13 cellular contexts compared by ENCODE assay signal in the genomic region with DNA sequence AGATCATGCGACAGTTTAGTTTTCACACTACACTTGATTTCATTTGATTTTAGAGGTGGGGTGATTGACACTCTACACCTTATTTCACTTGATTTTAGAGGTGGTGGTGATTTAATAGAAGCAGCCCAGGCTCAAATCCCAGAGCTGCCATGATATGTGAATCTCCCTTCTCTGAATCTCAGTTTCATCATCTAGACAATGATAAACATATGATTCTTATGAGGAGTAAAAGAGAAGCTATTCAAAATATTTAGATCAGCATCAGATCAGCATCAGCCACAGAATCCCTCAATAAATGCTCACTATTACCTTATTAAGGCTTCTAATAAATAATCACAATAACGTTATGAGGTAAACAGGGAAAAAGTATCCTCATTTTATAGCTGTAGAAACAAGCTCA.
A peak's percentile ranks its signal among the peaks of the same experiment; 100 is the strongest.
DNase-seq lines count a peak whose midpoint lies in the region; ATAC-seq and TF ChIP-seq lines count a peak whose summit lies in the region.
"Had no signal": no experiment of that assay in that cellular context is flagged by ENCODE, and none has a peak within 500 bp of the region (broad histone marks: within the 10 kb centered on the region; RNA-seq: fewer than 3 reads in every experiment).

No MANE protein-coding gene starts in this region.

- H3K36me3 ChIP-seq in PC-3 (ENCODE audit: low read depth, low read length), result no peaks in the 10 kb centered on the region
- no peaks in the 10 kb centered on the region for H3K36me3 ChIP-seq in HAP-1 (replicated peaks)

- no peaks in the 10 kb centered on the region for H4K20me1 ChIP-seq in PC-3 (ENCODE audit: low read length)

- CTCF ChIA-PET in PC-3 (lab: Charles Lee), result no interaction called here

- H3K4me1 ChIP-seq in PC-3 (ENCODE audit: insufficient read depth, low read length), result peaks cover 13% of the 10 kb centered on the region
- H3K4me1 ChIP-seq in HAP-1, result no peaks in the 10 kb centered on the region

- 0 out of 2 replicates have a peak overlapping the region, but pooled peaks have one; percentile 2 for H3K4me3 ChIP-seq in PC-3 (ENCODE audit: low read length)
- peak overlapping the region in 20 of 59 donors; percentile 1 to 48 (median 19) for H3K4me3 ChIP-seq in dorsolateral prefrontal cortex
- no peak overlapping the region for H3K4me3 ChIP-seq in HAP-1

- in situ Hi-C loops in G401 (cut with HindIII; ENCODE audit: low sequenced_read_pairs), result no loop called here
- in situ Hi-C loops in HAP-1 (cut with MboI; ENCODE audit: low sequenced_read_pairs), result no loop called here

- DNase-seq in G401 (ENCODE audit: low spot score) (peak; percentile 34), PC-3 (no peak), dorsolateral prefrontal cortex (no peak), substantia nigra (lab: John Stamatoyannopoulos, UW) (no peak), left lobe of liver (ENCODE audit: low spot score) (no peak), HAP-1 (ENCODE audit: low spot score in 2 of 2) (no peak), HuH-7.5 (ENCODE audit: low spot score) (no peak)
- DNase-seq: CD4-positive, alpha-beta memory T cell; COR-L47; DMS153; DMS79 treated with DMSO at 0.1 percent for 48 hours; GDM1 had no signal

- H3K4me2 ChIP-seq in PC-3 (ENCODE audit: low read length), result peak overlapping the region; percentile 43

- no peak for TF ChIP-seq CTCF in PC-3 (conservative IDR thresholded peaks at IDR 0.05; ENCODE audit: low read depth, low read length)
- TF ChIP-seq CTCF in dorsolateral prefrontal cortex (IDR thresholded peaks at IDR 0.05 in 54 of 56, conservative IDR thresholded peaks at IDR 0.05 in 2 of 56; ENCODE audit: low read depth in 1 of 56, partially characterized antibody in 56 of 56), result no peak

- no peak overlapping the region for H3K27ac ChIP-seq in PC-3 (ENCODE audit: low read length)
- peak overlapping the region in 51 of 59 donors; percentile 1 to 77 (median 49) for H3K27ac ChIP-seq in dorsolateral prefrontal cortex
- H3K27ac ChIP-seq in substantia nigra (ENCODE audit: low read depth, low read length, poor library complexity, severe bottlenecking), result peak overlapping the region; percentile 14
- H3K27ac ChIP-seq: HL-60 had no signal

- no peaks in the 10 kb centered on the region for H3K9me2 ChIP-seq in PC-3 (replicated peaks; ENCODE audit: low read length)

- H2AFZ ChIP-seq in PC-3 (ENCODE audit: low read length), result 0 out of 2 replicates have a peak overlapping the region, but pooled peaks have one; percentile 17

- intact Hi-C loops in PC-3 (cut with micrococcal nuclease) (loop anchor here (1.0 to 5.0 kb wide), 2 partner anchors 13 to 99 kb away; partner anchors contain the start of gene MSANTD4), dorsolateral prefrontal cortex (cut with DNase I) (no loop called here)

- POLR2A ChIA-PET in PC-3 (lab: Charles Lee; ENCODE audit: unreplicated experiment), result interaction anchor here (0.6 to 0.7 kb wide), 2 partner anchors 154 to 476 kb away, joined by 6 to 8 read pairs; partner anchors contain the start of gene KBTBD3

- BruUV-seq in PC-3 (replicated peaks; lab: Mats Ljungman, UMichigan), result no TSS peak

- H3K9me3 ChIP-seq in PC-3 (ENCODE audit: low read length), result no peaks in the 10 kb centered on the region
- H3K9me3 ChIP-seq in HAP-1, result no peaks in the 10 kb centered on the region

- H3F3A ChIP-seq in PC-3 (ENCODE audit: low read length, unreplicated experiment), result no peaks in the 10 kb centered on the region

- no peaks in the 10 kb centered on the region for H3K27me3 ChIP-seq in PC-3 (ENCODE audit: low read length)
- H3K27me3 ChIP-seq in dorsolateral prefrontal cortex, result no peaks in the 10 kb centered on the region
- H3K27me3 ChIP-seq in HAP-1 (ENCODE audit: low read depth), result peaks cover 7% of the 10 kb centered on the region; the same call in 1 of the 2 replicates

- no peak overlapping the region for H3K9ac ChIP-seq in PC-3 (ENCODE audit: low read length)

- no peaks in the 10 kb centered on the region for H3K79me2 ChIP-seq in PC-3 (ENCODE audit: low read length)

- ATAC-seq in PC-3 (no peak), left lobe of liver (no peak)
